ENCODE assay signal across 8 cellular contexts in the genomic region with DNA sequence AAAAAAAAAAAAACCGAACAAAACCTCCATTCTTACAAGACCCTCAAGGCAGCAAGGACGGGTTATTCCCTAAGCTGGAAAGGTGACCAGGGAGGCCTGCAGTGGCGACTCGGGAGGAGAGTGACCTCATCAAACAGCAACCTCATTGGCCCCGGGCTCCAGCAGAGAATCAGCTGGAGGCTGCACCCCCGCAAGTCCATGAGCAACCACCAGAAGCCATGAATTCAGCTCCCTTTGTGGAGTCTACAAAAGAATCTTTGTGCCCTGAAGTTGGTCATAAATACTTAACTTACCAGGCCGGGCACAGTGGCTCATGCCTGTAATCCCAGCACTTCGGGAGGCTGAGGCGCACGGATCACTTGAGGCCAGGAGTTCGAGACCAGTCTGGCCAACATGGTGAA.
A peak's percentile ranks its signal among the peaks of the same experiment; 100 is the strongest.
DNase-seq lines count a peak whose midpoint lies in the region; ATAC-seq and TF ChIP-seq lines count a peak whose summit lies in the region.

No MANE protein-coding gene starts in this region.

- no peak for TF ChIP-seq POLR2A in body of pancreas (IDR thresholded peaks at IDR 0.05)

- no peak overlapping the region for H3K27ac Mint-ChIP-seq in progenitor cell of endocrine pancreas

- H3K27ac ChIP-seq in 22Rv1 = peak overlapping the region; percentile 58
- peak overlapping the region; percentile 66 to 90 (median 82) for H3K27ac ChIP-seq in body of pancreas
- peak overlapping the region; percentile 78 for H3K27ac ChIP-seq in lower lobe of right lung

- ATAC-seq in body of pancreas (peak; percentile 65), lower lobe of right lung (no peak), HG03354 (IDR thresholded peaks at IDR 0.05; ENCODE audit: poor library complexity, severe bottlenecking, unreplicated experiment) (no peak)

- H3K4me1 Mint-ChIP-seq in progenitor cell of endocrine pancreas (ENCODE audit: low read depth) = peaks cover 3% of the 10 kb centered on the region

- 38 to 55% methylated on average over 10 to 11 of the region's 11 CpGs for WGBS in body of pancreas, 2 donors

- peaks cover 27% of the 10 kb centered on the region for H3K27me3 Mint-ChIP-seq in progenitor cell of endocrine pancreas

- H3K4me3 ChIP-seq in body of pancreas (no peak overlapping the region), lower lobe of right lung (no peak overlapping the region)

- TF ChIP-seq CTCF in 22Rv1 (IDR thresholded peaks at IDR 0.05) (no peak), body of pancreas (IDR thresholded peaks at IDR 0.05) (peak in 1 of 7 experiments; percentile 5), lower lobe of right lung (IDR thresholded peaks at IDR 0.05) (no peak), progenitor cell of endocrine pancreas (IDR thresholded peaks at IDR 0.05; ENCODE audit: unreplicated experiment) (no peak)

- no peak overlapping the region for H3K4me3 Mint-ChIP-seq in progenitor cell of endocrine pancreas (ENCODE audit: low read depth)

- H3K4me1 ChIP-seq in body of pancreas (peaks cover 19% of the 10 kb centered on the region), lower lobe of right lung (peaks cover 36% of the 10 kb centered on the region)

- H3K9me3 Mint-ChIP-seq in progenitor cell of endocrine pancreas (ENCODE audit: low read depth) = peaks cover 4% of the 10 kb centered on the region

- peaks cover 0 to 2% of the 10 kb centered on the region in 2 donors for H3K36me3 ChIP-seq in body of pancreas (replicated peaks in 1 of 2; ENCODE audit: insufficient read depth in 1 of 2, low read depth in 2 of 2)
- H3K36me3 ChIP-seq in lower lobe of right lung = peaks cover 17% of the 10 kb centered on the region

- intact Hi-C loops in body of pancreas (cut with DNase I) (no loop called here), lower lobe of right lung (cut with DNase I) (no loop called here)

- H3K36me3 Mint-ChIP-seq in progenitor cell of endocrine pancreas (ENCODE audit: insufficient read depth) = peaks cover 12% of the 10 kb centered on the region

- no peaks in the 10 kb centered on the region for H3K9me3 ChIP-seq in body of pancreas
- H3K9me3 ChIP-seq in lower lobe of right lung = no peaks in the 10 kb centered on the region

- DNase-seq in H4 (ENCODE audit: low spot score) (peak; percentile 52), body of pancreas (peak; percentile 61 to 73 (median 71)), lower lobe of right lung (no peak), progenitor cell of endocrine pancreas (ENCODE audit: low spot score, unreplicated experiment) (no peak), HuH-7 (ENCODE audit: low spot score) (no peak)
- no peak for DNase-seq in activated naive CD4-positive, alpha-beta T cell (lab: John Stamatoyannopoulos, UW)

- H3K27me3 ChIP-seq in body of pancreas = no peaks in the 10 kb centered on the region
- H3K27me3 ChIP-seq in lower lobe of right lung (ENCODE audit: low read depth) = no peaks in the 10 kb centered on the region

Comparison
In these comparisons a context has a peak if more than half of its experiments do, and no peak if none do; other contexts are left out.
1. DNase-seq: peak in H4 (single experiment) and body of pancreas (4 of 4); none in lower lobe of right lung (single experiment), progenitor cell of endocrine pancreas (single experiment), HuH-7 (single experiment) and activated naive CD4-positive, alpha-beta T cell (0 of 4).
2. Peak in every context shown above with its lines, with median percentiles within 50 percentile points of each other: H3K27ac ChIP-seq.